2 cellular contexts compared by ENCODE assay signal in genomic region chr11:15446929-15447328, GRCh38.
TF ChIP-seq lines count a peak whose summit lies in the region.

No MANE protein-coding gene starts in this region.

TF ChIP-seq in GM23338, 12 proteins besides CTCF, POLR2A, EP300 and RAD21 (continued from another document):
- TF ChIP-seq REST (IDR thresholded peaks at IDR 0.05; ENCODE audit: unreplicated experiment) (no peak), ZNF114 (CRISPR knock-in tag; IDR thresholded peaks at IDR 0.05) (no peak), ZNF462 (CRISPR knock-in tag; IDR thresholded peaks at IDR 0.05) (no peak), ZNF331 (CRISPR knock-in tag; IDR thresholded peaks at IDR 0.05; ENCODE audit: low read depth) (no peak), CREB1 (CRISPR knock-in tag; IDR thresholded peaks at IDR 0.05; ENCODE audit: low read depth) (no peak), EZH2 (IDR thresholded peaks at IDR 0.05; ENCODE audit: low read depth, unreplicated experiment) (no peak), JUNB (IDR thresholded peaks at IDR 0.05; ENCODE audit: unreplicated experiment) (no peak), ETS1 (IDR thresholded peaks at IDR 0.05) (no peak), EZH2phosphoT487 (IDR thresholded peaks at IDR 0.05; ENCODE audit: unreplicated experiment) (no peak)

TF ChIP-seq in WTC11, 78 proteins besides CTCF, POLR2A, EP300 and RAD21:
- TF ChIP-seq ZNF532 (CRISPR knock-in tag; IDR thresholded peaks at IDR 0.05; ENCODE audit: borderline replicate concordance) (no peak), MXD4 (CRISPR knock-in tag; IDR thresholded peaks at IDR 0.05; ENCODE audit: borderline replicate concordance) (no peak)
